8 cellular contexts compared by ENCODE assay signal in the genomic region with DNA sequence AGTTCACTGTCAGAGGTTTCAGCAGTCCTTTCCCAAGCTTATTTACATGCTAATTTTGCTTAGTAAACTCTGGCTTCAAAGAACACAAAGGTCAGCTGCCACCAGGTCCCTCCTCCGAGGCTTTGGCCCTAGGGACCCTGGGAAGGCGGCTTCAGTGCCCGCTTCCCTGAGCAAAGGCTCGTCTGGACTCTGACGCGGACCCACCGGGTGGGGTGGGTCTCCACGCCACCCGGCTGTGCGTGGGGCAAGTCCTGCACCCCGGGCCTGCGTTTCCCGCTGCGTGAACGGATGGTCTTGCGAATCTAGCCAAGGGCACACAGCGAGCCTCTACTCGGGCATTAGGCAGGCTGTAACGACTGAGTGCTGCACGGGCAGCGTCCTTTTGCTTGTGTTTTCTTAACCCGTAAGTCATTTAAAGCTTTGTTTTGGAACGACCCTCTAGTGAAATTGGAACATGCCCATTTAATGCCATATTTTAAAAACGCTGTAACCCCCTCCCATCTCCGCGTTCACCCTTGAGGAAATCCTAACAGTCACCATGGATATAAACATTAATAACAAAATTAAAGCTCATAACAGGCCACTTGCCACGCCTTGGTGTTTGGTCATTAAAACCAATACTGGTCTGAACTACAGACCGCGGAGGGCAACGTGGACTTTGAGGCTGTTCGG. TPM values are rescaled to one million over a fixed set of nuclear protein-coding genes. Genes with fewer than 3 reads are reported as not detected.
DNase-seq lines count a peak whose midpoint lies in the region; ATAC-seq and TF ChIP-seq lines count a peak whose summit lies in the region.

No MANE protein-coding gene starts in this region.

- H3K4me1 ChIP-seq in upper lobe of right lung, result peaks cover 22% of the 10 kb centered on the region

- no peaks in the 10 kb centered on the region for H3K9me3 Mint-ChIP-seq in central memory CD8-positive, alpha-beta T cell

- intact Hi-C loops in upper lobe of right lung (cut with DNase I), result no loop called here

- no peak for ATAC-seq in central memory CD8-positive, alpha-beta T cell (replicated peaks; ENCODE audit: extremely low read depth, poor library complexity, severe bottlenecking)
- no peak for ATAC-seq in upper lobe of right lung
- ATAC-seq in GM18873 (IDR thresholded peaks at IDR 0.05; ENCODE audit: low FRiP score, unreplicated experiment), result no peak

- H3K27ac Mint-ChIP-seq in central memory CD8-positive, alpha-beta T cell (ENCODE audit: low read depth), result no peak overlapping the region

- peak overlapping the region; percentile 94 for H3K4me3 ChIP-seq in upper lobe of right lung

- H3K9me3 ChIP-seq in upper lobe of right lung, result no peaks in the 10 kb centered on the region

- in situ Hi-C loops in KBM-7 (cut with MboI; ENCODE audit: low pct_unique_long_range_greater_than_20kb, low sequenced_read_pairs), result no loop called here
- in situ Hi-C loops in GM13977 (cut with MboI; ENCODE audit: low pct_unique_long_range_greater_than_20kb, low sequenced_read_pairs, unreplicated experiment), result no loop called here

- H3K27me3 ChIP-seq in upper lobe of right lung, result no peaks in the 10 kb centered on the region

- H3K36me3 Mint-ChIP-seq in central memory CD8-positive, alpha-beta T cell (ENCODE audit: insufficient read depth), result peaks cover 7% of the 10 kb centered on the region

- DNase-seq in KBM-7 (peak; percentile 33), lung microvascular endothelial cell (ENCODE audit: low read depth in 2 of 2) (peak; percentile 28 to 45), upper lobe of right lung (no peak), T1000 (lab: John Stamatoyannopoulos, UW) (no peak), GM13977 (ENCODE audit: low spot score) (no peak)
- no peak for DNase-seq in central memory CD8-positive, alpha-beta T cell (ENCODE audit: low spot score in 2 of 2)

- peak overlapping the region; percentile 98 for H3K27ac ChIP-seq in C4-2B
- H3K27ac ChIP-seq in upper lobe of right lung, result peak overlapping the region; percentile 80

- TF ChIP-seq CTCF in C4-2B (conservative IDR thresholded peaks at IDR 0.05), result no peak
- TF ChIP-seq CTCF in upper lobe of right lung (IDR thresholded peaks at IDR 0.05), result no peak
- no peak for TF ChIP-seq CTCF in GM13977 (IDR thresholded peaks at IDR 0.05; ENCODE audit: extremely low read depth, insufficient read depth, missing control alignments)

- H3K4me3 Mint-ChIP-seq in central memory CD8-positive, alpha-beta T cell, result peak overlapping the region; percentile 82

- H3K27me3 Mint-ChIP-seq in central memory CD8-positive, alpha-beta T cell, result no peaks in the 10 kb centered on the region

- H3K4me1 Mint-ChIP-seq in central memory CD8-positive, alpha-beta T cell, result peaks cover 44% of the 10 kb centered on the region

- H3K36me3 ChIP-seq in upper lobe of right lung, result no peaks in the 10 kb centered on the region

RNA-seq across cellular contexts. Expression of gene BNIP3, which starts 0.8 kb away (rescaled TPM):
- total RNA-seq in lung microvascular endothelial cell (23.5 and 56.2 TPM in 2 replicates), upper lobe of right lung (38.2 TPM)

Comparison
In these comparisons a context has a peak if more than half of its experiments do, and no peak if none do; other contexts are left out.
1. DNase-seq: peak in KBM-7 (single experiment) and lung microvascular endothelial cell (2 of 2); none in central memory CD8-positive, alpha-beta T cell (0 of 2), upper lobe of right lung (single experiment), T1000 (single experiment) and GM13977 (single experiment).